Comparison of ENCODE assay signal across 21 cellular contexts in genomic region chr14:90720336-90720735, GRCh38.
DNase-seq lines count a peak whose midpoint lies in the region; ATAC-seq and TF ChIP-seq lines count a peak whose summit lies in the region.
"Had no signal": no experiment of that assay in that cellular context is flagged by ENCODE, and none has a peak within 500 bp of the region (broad histone marks: within the 10 kb centered on the region; RNA-seq: fewer than 3 reads in every experiment).

No MANE protein-coding gene starts in this region.

- ATAC-seq in HG02938 (IDR thresholded peaks at IDR 0.05; ENCODE audit: unreplicated experiment), result no peak
- no peak for ATAC-seq in activated T-helper 17 cell treated with anti-CD3 and anti-CD28 coated beads, Interleukin-2, amount 50 U/mL, for 72 hours (replicated peaks)
- ATAC-seq: left lung had no signal

- H3K4me1 Mint-ChIP-seq in activated T-helper 17 cell treated with anti-CD3 and anti-CD28 coated beads, Interleukin-2, amount 50 U/mL, for 72 hours, result no peaks in the 10 kb centered on the region
- peaks cover 32% of the 10 kb centered on the region for H3K4me1 Mint-ChIP-seq in osteocyte (ENCODE audit: unreplicated experiment)
- H3K4me1 Mint-ChIP-seq: CD8-positive, alpha-beta memory T cell; naive B cell had no signal

- no peak overlapping the region for H3K4me3 ChIP-seq in NB4 (ENCODE audit: low read depth, low read length)
- H3K4me3 ChIP-seq: left lung, prostate gland had no signal

- DNase-seq in NB4 (ENCODE audit: low read depth) (peak; percentile 17), cerebellar cortex (ENCODE audit: low spot score) (peak; percentile 70), medulla oblongata (ENCODE audit: extremely low spot score) (peak; percentile 82), osteocyte (ENCODE audit: extremely low spot score, unreplicated experiment) (no peak)
- no peak for DNase-seq in activated CD4-positive, alpha-beta T cell treated with anti-CD3 and anti-CD28 coated beads, Interleukin-2, amount 50 U/mL, for 48 hours
- DNase-seq: ACHN; activated CD4-positive, alpha-beta T cell treated with anti-CD3 and anti-CD28 coated beads for 4 hours; activated naive CD4-positive, alpha-beta T cell treated with anti-CD3 and anti-CD28 coated beads, Interleukin-2, amount 50 U/mL, for 16 hours; CD8-positive, alpha-beta memory T cell; effector CD4-positive, alpha-beta T cell; KG1; left lung; naive B cell; NCI-H2227 treated with DMSO at 0.1 percent for 48 hours; SHP77 treated with DMSO at 0.1 percent for 48 hours; stimulated activated CD4-positive, alpha-beta T cell treated with anti-CD3 and anti-CD28 coated beads, Interleukin-15, amount 100 ng/mL, for 24 hours had no signal

- H3K9me3 Mint-ChIP-seq in activated T-helper 17 cell treated with anti-CD3 and anti-CD28 coated beads, Interleukin-2, amount 50 U/mL, for 72 hours, result no peaks in the 10 kb centered on the region
- H3K9me3 Mint-ChIP-seq in osteocyte (ENCODE audit: unreplicated experiment), result no peaks in the 10 kb centered on the region
- H3K9me3 Mint-ChIP-seq: CD8-positive, alpha-beta memory T cell; naive B cell; stimulated activated naive CD8-positive, alpha-beta T cell treated with anti-CD3 and anti-CD28 coated beads, Interleukin-15, Interleukin-2, amounts not matched to agents 100 ng/mL and 50 ng/mL, for 24 hours had no signal

- no peaks in the 10 kb centered on the region for H3K36me3 Mint-ChIP-seq in activated T-helper 17 cell treated with anti-CD3 and anti-CD28 coated beads, Interleukin-2, amount 50 U/mL, for 72 hours (ENCODE audit: low read depth)
- no peaks in the 10 kb centered on the region for H3K36me3 Mint-ChIP-seq in osteocyte (ENCODE audit: unreplicated experiment)
- H3K36me3 Mint-ChIP-seq: CD8-positive, alpha-beta memory T cell; naive B cell had no signal

- no peak overlapping the region for H3K27ac Mint-ChIP-seq in activated T-helper 17 cell treated with anti-CD3 and anti-CD28 coated beads, Interleukin-2, amount 50 U/mL, for 72 hours
- H3K27ac Mint-ChIP-seq in osteocyte (ENCODE audit: unreplicated experiment), result no peak overlapping the region
- H3K27ac Mint-ChIP-seq: naive B cell; stimulated activated naive CD8-positive, alpha-beta T cell treated with anti-CD3 and anti-CD28 coated beads, Interleukin-15, Interleukin-2, amounts not matched to agents 100 ng/mL and 50 ng/mL, for 24 hours had no signal

- 0 out of 2 replicates have a peak, but pooled peaks have one; percentile 14 for TF ChIP-seq CTCF in 22Rv1 (IDR thresholded peaks at IDR 0.05)
- no peak for TF ChIP-seq CTCF in NB4 (IDR thresholded peaks at IDR 0.05; ENCODE audit: low read depth, low read length)
- no peak for TF ChIP-seq CTCF in osteocyte (IDR thresholded peaks at IDR 0.05)

- peaks cover 3% of the 10 kb centered on the region for H3K27me3 Mint-ChIP-seq in activated T-helper 17 cell treated with anti-CD3 and anti-CD28 coated beads, Interleukin-2, amount 50 U/mL, for 72 hours
- H3K27me3 Mint-ChIP-seq in osteocyte (ENCODE audit: unreplicated experiment), result no peaks in the 10 kb centered on the region
- H3K27me3 Mint-ChIP-seq: naive B cell; stimulated activated naive CD8-positive, alpha-beta T cell treated with anti-CD3 and anti-CD28 coated beads, Interleukin-15, Interleukin-2, amounts not matched to agents 100 ng/mL and 50 ng/mL, for 24 hours had no signal

- TF ChIP-seq POLR2A in NB4 (IDR thresholded peaks at IDR 0.05; ENCODE audit: extremely low read depth, insufficient read length), result no peak

- no peak overlapping the region for H3K27ac ChIP-seq in 22Rv1
- H3K27ac ChIP-seq: left lung had no signal

- H3K4me3 Mint-ChIP-seq in activated T-helper 17 cell treated with anti-CD3 and anti-CD28 coated beads, Interleukin-2, amount 50 U/mL, for 72 hours, result no peak overlapping the region
- H3K4me3 Mint-ChIP-seq in osteocyte (ENCODE audit: unreplicated experiment), result no peak overlapping the region
- H3K4me3 Mint-ChIP-seq: CD8-positive, alpha-beta memory T cell; naive B cell; stimulated activated naive CD8-positive, alpha-beta T cell treated with anti-CD3 and anti-CD28 coated beads, Interleukin-15, Interleukin-2, amounts not matched to agents 100 ng/mL and 50 ng/mL, for 24 hours had no signal

Comparison
In these comparisons a context has a peak if more than half of its experiments do, and no peak if none do; other contexts are left out.
1. DNase-seq: peak in NB4 (single experiment), cerebellar cortex (single experiment) and medulla oblongata (single experiment); none in osteocyte (single experiment) and activated CD4-positive, alpha-beta T cell treated with anti-CD3 and anti-CD28 coated beads, Interleukin-2, amount 50 U/mL, for 48 hours (0 of 2).